Comparison of ENCODE assay signal across 5 cellular contexts in genomic region chr5:13821366-13821765, GRCh38.
"Had no signal": no experiment of that assay in that cellular context is flagged by ENCODE, and none has a peak within 500 bp of the region (broad histone marks: within the 10 kb centered on the region; RNA-seq: fewer than 3 reads in every experiment).

No MANE protein-coding gene starts in this region.

- ATAC-seq: K562 had no signal

- H2AFZ ChIP-seq: GM23248 had no signal

- H3K4me3 ChIP-seq: GM23248, K562 had no signal

- H3K27ac ChIP-seq: GM23248 had no signal

- H3K9ac ChIP-seq: GM23248 had no signal

- DNase-seq: GM23248, H9, HCEC 1CT, KG1 had no signal
